ENCODE assay signal across 11 cellular contexts in the genomic region with DNA sequence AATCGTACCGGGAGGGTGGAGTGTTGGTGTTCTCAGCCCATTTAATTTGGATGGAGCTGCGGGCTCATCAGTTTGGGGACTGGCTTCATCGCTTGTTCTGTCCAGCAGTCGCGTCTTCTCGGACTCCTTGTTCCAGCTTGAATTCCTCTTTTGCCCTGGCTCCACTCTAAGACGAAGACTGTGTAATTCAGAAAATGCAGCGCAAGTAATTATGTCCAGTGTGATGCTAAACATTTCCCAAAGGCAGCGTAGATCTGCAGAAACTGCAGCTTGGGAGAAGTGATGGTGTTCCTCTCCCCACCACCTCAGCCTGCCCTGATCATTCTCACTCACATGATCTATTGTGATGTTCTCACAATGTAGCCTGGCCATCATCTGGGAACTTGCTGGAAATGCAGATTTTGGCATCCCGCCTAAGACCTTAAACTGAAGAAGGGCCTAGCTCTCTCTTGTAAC. TPM values are rescaled to one million over a fixed set of nuclear protein-coding genes. Genes with fewer than 3 reads are reported as not detected.
DNase-seq lines count a peak whose midpoint lies in the region; ATAC-seq and TF ChIP-seq lines count a peak whose summit lies in the region.
"Had no signal": no experiment of that assay in that cellular context is flagged by ENCODE, and none has a peak within 500 bp of the region (broad histone marks: within the 10 kb centered on the region; RNA-seq: fewer than 3 reads in every experiment).

No MANE protein-coding gene starts in this region.

- H3K36me3 ChIP-seq in A673 (ENCODE audit: insufficient read depth, low read length, poor library complexity, severe bottlenecking) = no peaks in the 10 kb centered on the region
- no peaks in the 10 kb centered on the region for H3K36me3 ChIP-seq in Peyer's patch
- peaks cover 1% of the 10 kb centered on the region for H3K36me3 ChIP-seq in neural progenitor cell
- H3K36me3 ChIP-seq in hepatocyte (replicated peaks; ENCODE audit: insufficient read depth, low read depth) = no peaks in the 10 kb centered on the region

- CTCF ChIA-PET in A673 (lab: Charles Lee) = no interaction called here

- peak; percentile 25 for DNase-seq in A673 (ENCODE audit: low spot score)
- no peak for DNase-seq in Peyer's patch
- DNase-seq in foreskin fibroblast = peak; percentile 64 to 87
- no peak for DNase-seq in neural progenitor cell (ENCODE audit: low spot score)
- no peak for DNase-seq in NCI-H128 (lab: John Stamatoyannopoulos, UW; ENCODE audit: unreplicated experiment)
- DNase-seq in hepatocyte (ENCODE audit: low spot score) = no peak
- DNase-seq: activated T-cell treated with anti-CD3 and anti-CD28 coated beads, Interleukin-2, amount 50 U/mL, for 48 hours; AML-193; T-helper 9 cell had no signal

- no peak overlapping the region for H3K4me3 Mint-ChIP-seq in neural progenitor cell

- H3K9me3 ChIP-seq in A673 (ENCODE audit: low read depth, low read length, poor library complexity, severe bottlenecking) = no peaks in the 10 kb centered on the region
- H3K9me3 ChIP-seq in Peyer's patch = no peaks in the 10 kb centered on the region
- H3K9me3 ChIP-seq in neural progenitor cell (ENCODE audit: low read depth) = no peaks in the 10 kb centered on the region
- H3K9me3 ChIP-seq in hepatocyte (ENCODE audit: low read depth) = no peaks in the 10 kb centered on the region

- H3K27me3 Mint-ChIP-seq in neural progenitor cell (ENCODE audit: insufficient read depth, low read depth) = peaks cover 5% of the 10 kb centered on the region

- BruUV-seq in A673 (replicated peaks; lab: Mats Ljungman, UMichigan) = no TSS peak

- H3K4me1 ChIP-seq in A673 (ENCODE audit: insufficient read depth, low read length, poor library complexity, severe bottlenecking) = no peaks in the 10 kb centered on the region
- peaks cover 0 to 7% (median 0%) of the 10 kb centered on the region in 4 donors for H3K4me1 ChIP-seq in Peyer's patch
- H3K4me1 ChIP-seq in neural progenitor cell = peaks cover 17% of the 10 kb centered on the region
- H3K4me1 ChIP-seq in hepatocyte (ENCODE audit: insufficient read depth) = peaks cover 7% of the 10 kb centered on the region

- no peak overlapping the region for H3K4me3 ChIP-seq in A673 (ENCODE audit: low read depth, low read length, poor library complexity, severe bottlenecking)
- H3K4me3 ChIP-seq in Peyer's patch = peak overlapping the region in 1 of 4 donors; percentile 8
- peak overlapping the region in 1 of 2 donors; percentile 4 for H3K4me3 ChIP-seq in foreskin fibroblast (ENCODE audit: low read depth in 1 of 2, low read length in 2 of 2)
- H3K4me3 ChIP-seq in neural progenitor cell = no peak overlapping the region
- H3K4me3 ChIP-seq in hepatocyte = no peak overlapping the region

- POLR2A ChIA-PET in A673 (lab: Charles Lee; ENCODE audit: low non-redundant PET) = no interaction called here

- H3K9me2 ChIP-seq in hepatocyte (replicated peaks; ENCODE audit: insufficient read depth) = no peaks in the 10 kb centered on the region

- H3K79me2 ChIP-seq in neural progenitor cell (ENCODE audit: low read depth) (no peaks in the 10 kb centered on the region), hepatocyte (no peaks in the 10 kb centered on the region)

- peaks cover 25% of the 10 kb centered on the region for H3F3A ChIP-seq in neural progenitor cell (ENCODE audit: low read depth)

- peaks cover 19% of the 10 kb centered on the region for H3K4me1 Mint-ChIP-seq in neural progenitor cell

- H4K20me1 ChIP-seq in neural progenitor cell (ENCODE audit: low read depth) (no peaks in the 10 kb centered on the region), hepatocyte (ENCODE audit: insufficient read depth, poor library complexity, severe bottlenecking) (no peaks in the 10 kb centered on the region)

- no peak for ATAC-seq in activated CD4-positive, CD25-positive, alpha-beta regulatory T cell treated with anti-CD3 and anti-CD28 coated beads, Interleukin-2, amount 50 U/mL, for 24 hours
- no peak for ATAC-seq in HG03460 (IDR thresholded peaks at IDR 0.05; ENCODE audit: unreplicated experiment)

- TF ChIP-seq CTCF in A673 (conservative IDR thresholded peaks at IDR 0.05; ENCODE audit: low read depth, low read length) (no peak), Peyer's patch (IDR thresholded peaks at IDR 0.05) (no peak), foreskin fibroblast (IDR thresholded peaks at IDR 0.05; ENCODE audit: low read depth, low read length) (no peak), neural progenitor cell (IDR thresholded peaks at IDR 0.05) (no peak), hepatocyte (IDR thresholded peaks at IDR 0.05; ENCODE audit: poor library complexity) (no peak)

- no peak overlapping the region for H3K27ac ChIP-seq in A673 (ENCODE audit: low read depth, low read length, poor library complexity, severe bottlenecking)
- peak overlapping the region; percentile 5 to 78 (median 62) for H3K27ac ChIP-seq in Peyer's patch
- H3K27ac ChIP-seq in neural progenitor cell = peak overlapping the region; percentile 16
- H3K27ac ChIP-seq in hepatocyte = no peak overlapping the region

- H3K9ac ChIP-seq in neural progenitor cell = no peak overlapping the region

- H3K4me2 ChIP-seq in neural progenitor cell (no peak overlapping the region), hepatocyte (no peak overlapping the region)

- peaks cover 16% of the 10 kb centered on the region for H3K9me3 Mint-ChIP-seq in neural progenitor cell

- TF ChIP-seq POLR2A in Peyer's patch (IDR thresholded peaks at IDR 0.05) = no peak

- H3K27me3 ChIP-seq in A673 (replicated peaks; ENCODE audit: insufficient read depth, low read depth, low read length, poor library complexity) = no peaks in the 10 kb centered on the region
- no peaks in the 10 kb centered on the region for H3K27me3 ChIP-seq in Peyer's patch
- no peaks in the 10 kb centered on the region for H3K27me3 ChIP-seq in neural progenitor cell
- no peaks in the 10 kb centered on the region for H3K27me3 ChIP-seq in hepatocyte

- WGBS in hepatocyte (ENCODE audit: low lambda C conversion rate, missing lambda C conversion rate) = 95% methylated on average over 11 of the region's 11 CpGs

- peaks cover 15% of the 10 kb centered on the region for H3K36me3 Mint-ChIP-seq in neural progenitor cell

- intact Hi-C loops in A673 (cut with micrococcal nuclease; ENCODE audit: unreplicated experiment) = no loop called here

- H2AFZ ChIP-seq in neural progenitor cell (replicated peaks) (no peak overlapping the region), hepatocyte (no peak overlapping the region)

- no peak overlapping the region for H3K27ac Mint-ChIP-seq in neural progenitor cell

RNA-seq across cellular contexts. Expression of a gene that starts 0.7 kb away (rescaled TPM):
- total RNA-seq in A673 (2021) (0.35 and 0.45 TPM in 2 replicates), Peyer's patch (1 to 10 TPM in 3 of 4 donors, not detected in 1; 1.9 to 8.3 (median 5.5) TPM), neural progenitor cell (ENCODE audit: low replicate concordance) (0.37 and 0.88 TPM in 2 replicates), hepatocyte (4.2 and 5.5 TPM in 2 replicates)
- 3.5 and 4.3 TPM in 2 replicates for polyA plus RNA-seq in hepatocyte

Comparison
In these comparisons a context has a peak if more than half of its experiments do, and no peak if none do; other contexts are left out.
1. DNase-seq: peak in A673 (single experiment) and foreskin fibroblast (2 of 2); none in Peyer's patch (0 of 3), neural progenitor cell (single experiment), NCI-H128 (single experiment) and hepatocyte (single experiment).
2. H3K27ac ChIP-seq: peak in Peyer's patch (4 of 4) and neural progenitor cell (single experiment); none in A673 (single experiment) and hepatocyte (single experiment).